Comparison of ENCODE assay signal across 1 cellular context in genomic region chr2:181393472-181393871, GRCh38.
TF ChIP-seq lines count a peak whose summit lies in the region.

No MANE protein-coding gene starts in this region.

TF ChIP-seq in K562, 482 proteins besides CTCF, POLR2A, EP300 and RAD21 (continued from another document):
- TF ChIP-seq JUND (IDR thresholded peaks at IDR 0.05; ENCODE audit: borderline replicate concordance, low read depth, low read length) (no peak), JUND (tag; IDR thresholded peaks at IDR 0.05; ENCODE audit: borderline replicate concordance, low read depth, low read length) (peak; percentile 57; the same call in 2 of the 3 replicates), ZNF23 (CRISPR knock-in tag; IDR thresholded peaks at IDR 0.05) (no peak), BHLHE40 (IDR thresholded peaks at IDR 0.05; ENCODE audit: low read length) (no peak), RFX5 (IDR thresholded peaks at IDR 0.05; ENCODE audit: low read depth, low read length) (no peak), MEF2D (tag; conservative IDR thresholded peaks at IDR 0.05; ENCODE audit: low read depth) (no peak), ATF4 (CRISPR knock-in tag; IDR thresholded peaks at IDR 0.05) (no peak), ATF3 (IDR thresholded peaks at IDR 0.05) (peak; percentile 19; the same call in 1 of the 2 replicates), ATF3 (CRISPR knock-in tag; conservative IDR thresholded peaks at IDR 0.05) (no peak), ATF7 (IDR thresholded peaks at IDR 0.05) (no peak), RFX1 (IDR thresholded peaks at IDR 0.05) (peak; percentile 17; the same call in 1 of the 2 replicates), ZNF655 (CRISPR knock-in tag; IDR thresholded peaks at IDR 0.05) (no peak), CREB1 (IDR thresholded peaks at IDR 0.05) (no peak), CREB1 (CRISPR knock-in tag; IDR thresholded peaks at IDR 0.05) (no peak), TCF15 (CRISPR knock-in tag; IDR thresholded peaks at IDR 0.05) (no peak)
